ENCODE assay signal across 8 cellular contexts in the genomic region with DNA sequence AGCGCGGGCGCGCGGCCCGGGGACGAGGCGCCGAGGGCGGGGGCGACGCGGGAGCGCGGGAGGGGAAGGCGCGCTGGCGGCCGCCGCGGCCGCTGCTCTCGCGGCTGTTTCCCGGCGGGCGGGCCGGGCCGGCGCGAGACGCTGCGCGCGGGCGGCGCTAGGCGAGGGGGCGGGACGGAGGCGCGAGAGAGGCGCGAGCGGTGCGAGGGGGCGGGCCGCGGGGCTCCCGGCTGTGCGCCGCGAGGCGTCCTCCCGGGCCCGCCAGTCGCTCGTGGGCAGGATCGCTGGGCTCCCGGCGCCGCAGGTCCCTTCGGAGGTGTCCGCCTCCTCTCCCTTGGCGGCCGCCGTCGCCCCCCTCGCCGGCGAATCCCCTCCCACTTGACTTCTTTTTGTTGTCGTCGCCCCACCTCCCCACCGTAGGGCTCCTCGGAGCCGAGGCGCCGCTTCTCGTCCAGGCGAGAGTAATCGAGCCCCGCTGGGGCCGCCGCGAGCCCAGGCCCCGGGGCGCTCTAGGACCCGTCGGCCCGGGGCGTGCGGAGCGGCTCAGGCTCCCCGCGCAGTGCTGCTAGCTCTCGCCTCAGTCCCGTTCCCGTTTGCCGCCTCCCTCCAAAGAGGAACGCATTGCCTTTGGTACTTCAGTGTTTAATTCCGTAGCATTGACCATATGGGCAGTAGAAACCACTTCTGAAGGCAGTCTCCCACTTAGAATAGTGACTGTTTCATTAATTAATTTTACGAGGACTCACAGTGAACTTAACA. TPM values are rescaled to one million over a fixed set of nuclear protein-coding genes. Genes with fewer than 3 reads are reported as not detected.
DNase-seq lines count a peak whose midpoint lies in the region; ATAC-seq and TF ChIP-seq lines count a peak whose summit lies in the region.

TSS of gene RANBP9 (minus strand) at position 110 of the 759 bp plus-strand sequence. CDS start 330 bp downstream, outside the sequence.

- H3K27me3 Mint-ChIP-seq in chondrocyte (ENCODE audit: low read depth), result no peaks in the 10 kb centered on the region

- H3K36me3 Mint-ChIP-seq in chondrocyte (ENCODE audit: low read depth), result no peaks in the 10 kb centered on the region

- ATAC-seq in GM19035 (IDR thresholded peaks at IDR 0.05; ENCODE audit: unreplicated experiment) (peak; percentile 75), HG03342 (IDR thresholded peaks at IDR 0.05; ENCODE audit: unreplicated experiment) (peak; percentile 76)

- TF ChIP-seq CTCF in chondrocyte (IDR thresholded peaks at IDR 0.05), result peak; percentile 8

- no peaks in the 10 kb centered on the region for H3K9me3 Mint-ChIP-seq in chondrocyte (ENCODE audit: low read depth)

- DNase-seq in AG20443 (ENCODE audit: low spot score) (peak; percentile 96), NCI-H446 (lab: John Stamatoyannopoulos, UW) (peak; percentile 90 to 97), chondrocyte (ENCODE audit: low spot score) (peak; percentile 97), kidney glomerular epithelial cell (lab: John Stamatoyannopoulos, UW) (peak; percentile 74)
- DNase-seq in activated CD4-positive, alpha-beta T cell treated with anti-CD3 and anti-CD28 coated beads for 24 hours (ENCODE audit: low read depth in 2 of 2), result peak; percentile 68 to 74
- DNase-seq in stimulated activated CD4-positive, alpha-beta T cell treated with anti-CD3 and anti-CD28 coated beads, Interleukin-1b, Interleukin-23, amount 100 ng/mL, for 1 hour (ENCODE audit: low read depth in 2 of 2), result peak; percentile 70 to 71

- H3K4me1 Mint-ChIP-seq in chondrocyte (ENCODE audit: low read depth), result peaks cover 41% of the 10 kb centered on the region

- peak within 1 kb of the TSS; percentile 94 for H3K4me3 Mint-ChIP-seq in chondrocyte (ENCODE audit: unreplicated experiment)

- peak within 1 kb of the TSS; percentile 97 for H3K27ac Mint-ChIP-seq in chondrocyte (ENCODE audit: unreplicated experiment)

RNA-seq across cellular contexts. Expression of gene RANBP9, which starts in this region (rescaled TPM):
- total RNA-seq in chondrocyte, result 53.0 to 72.0 TPM (median 71.8 TPM) in 3 replicates

Comparison
In these comparisons a context has a peak if more than half of its experiments do, and no peak if none do; other contexts are left out.
1. Peak in every context shown above with its lines: DNase-seq and ATAC-seq.